ENCODE assay signal across 11 cellular contexts in the genomic region with DNA sequence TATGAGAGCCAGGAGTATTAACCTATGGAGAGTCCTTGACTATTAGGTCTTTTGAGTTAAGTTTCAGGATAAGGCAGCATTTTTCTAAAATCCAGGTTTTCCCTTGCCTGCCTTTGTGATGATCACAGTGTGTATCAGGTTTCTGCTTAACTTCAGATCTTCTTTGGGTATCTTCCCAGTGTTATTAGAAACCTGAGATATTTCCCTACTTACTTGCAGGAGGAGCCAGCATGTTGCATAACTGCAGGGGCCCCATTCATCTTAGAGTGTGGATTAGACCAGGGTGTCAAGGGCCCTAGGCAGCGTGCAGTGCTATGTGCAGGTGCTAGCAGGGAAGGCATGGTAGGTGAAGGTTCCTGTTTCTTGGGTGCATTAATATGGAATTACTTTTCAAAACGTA.
DNase-seq lines count a peak whose midpoint lies in the region; ATAC-seq and TF ChIP-seq lines count a peak whose summit lies in the region.
"Had no signal": no experiment of that assay in that cellular context is flagged by ENCODE, and none has a peak within 500 bp of the region (broad histone marks: within the 10 kb centered on the region; RNA-seq: fewer than 3 reads in every experiment).

No MANE protein-coding gene starts in this region.

- intact Hi-C loops in HCT116 (cut with micrococcal nuclease) (no loop called here), testis (cut with DNase I; ENCODE audit: low total_unique reads) (no loop called here)

- CTCF ChIA-PET in HCT116 (lab: Charles Lee) = interaction anchor here (1.0 to 1.4 kb wide), 2 partner anchors 10 to 17 kb away, joined by 3 read pairs; no protein-coding TSS in a partner anchor

- no TSS peak for BruUV-seq in HCT116 (replicated peaks; lab: Mats Ljungman, UMichigan)

- TF ChIP-seq CTCF in HCT116 (IDR thresholded peaks at IDR 0.05 in 2 of 3, conservative IDR thresholded peaks at IDR 0.05 in 1 of 3; ENCODE audit: borderline replicate concordance in 1 of 3, insufficient read depth in 1 of 3, low read depth in 2 of 3, low read length in 2 of 3) = no peak
- no peak for TF ChIP-seq CTCF in testis (IDR thresholded peaks at IDR 0.05)

- H2AK5ac ChIP-seq in mesendoderm (ENCODE audit: low read length) = no peak overlapping the region

- POLR2A ChIA-PET in HCT116 (lab: Charles Lee) = no interaction called here

- no peak for TF ChIP-seq RAD21 in HCT116 (IDR thresholded peaks at IDR 0.05; ENCODE audit: low read depth)

- no peaks in the 10 kb centered on the region for H3K9me2 ChIP-seq in HCT116 (ENCODE audit: insufficient read depth)

- H3K4me2 ChIP-seq in HCT116 (ENCODE audit: low read length) (no peak overlapping the region), mesendoderm (ENCODE audit: low read length) (no peak overlapping the region)

- H3K23ac ChIP-seq in mesendoderm (ENCODE audit: low read length) = no peak overlapping the region

- no peaks in the 10 kb centered on the region; the same call in 1 of the 2 replicates for H4K20me1 ChIP-seq in HCT116 (ENCODE audit: insufficient read depth)

- no peak overlapping the region for H4K5ac ChIP-seq in mesendoderm (ENCODE audit: low read length)

- no peak for ATAC-seq in HCT116
- ATAC-seq: activated naive CD8-positive, alpha-beta T cell treated with anti-CD3 and anti-CD28 coated beads, Interleukin-2, amount 50 U/mL, for 24 hours had no signal

- no peak overlapping the region for H2BK120ac ChIP-seq in mesendoderm (ENCODE audit: low read depth, low read length)

- H3K79me2 ChIP-seq in HCT116 (ENCODE audit: insufficient read depth, low read length) = peaks cover 62% of the 10 kb centered on the region
- H3K79me2 ChIP-seq in mesendoderm (ENCODE audit: control insufficient read depth, insufficient read depth, low read length) = peaks cover 48% of the 10 kb centered on the region

- H3K4me1 ChIP-seq in HCT116 (ENCODE audit: control insufficient read depth in 1 of 2, insufficient read depth in 2 of 2, low read length in 2 of 2) = peaks cover 17 to 26% of the 10 kb centered on the region in 2 experiments; a peak in 3 of 4 replicates
- peaks cover 34% of the 10 kb centered on the region for H3K4me1 ChIP-seq in SJCRH30
- H3K4me1 ChIP-seq in rectal smooth muscle tissue (ENCODE audit: control insufficient read depth, insufficient read depth, low read length) = peaks cover 21% of the 10 kb centered on the region
- H3K4me1 ChIP-seq in mesendoderm (ENCODE audit: control insufficient read depth, low read depth, low read length) = peaks cover 9% of the 10 kb centered on the region
- peaks cover 40% of the 10 kb centered on the region for H3K4me1 ChIP-seq in testis

- DNase-seq in HCT116 (ENCODE audit: low read depth, low spot score) (no peak), SJCRH30 (peak; percentile 41 to 59), fibroblast of the conjunctiva (ENCODE audit: low read depth) (peak; percentile 24), mesendoderm (no peak), pons (ENCODE audit: low spot score) (no peak), testis (no peak), DMS79 treated with DMSO at 0.1 percent for 48 hours (lab: John Stamatoyannopoulos, UW) (no peak)
- DNase-seq: activated naive CD8-positive, alpha-beta T cell treated with anti-CD3 and anti-CD28 coated beads, Interleukin-2, amount 50 U/mL, for 24 hours; NCI-H1092 treated with DMSO at 0.1 percent for 48 hours; T-helper 2 cell had no signal

- no peak overlapping the region for H3K18ac ChIP-seq in mesendoderm (ENCODE audit: low read length)

- no peak overlapping the region for H3K27ac ChIP-seq in HCT116 (ENCODE audit: low read depth, low read length)
- peak overlapping the region; percentile 90 for H3K27ac ChIP-seq in SJCRH30
- peak overlapping the region; percentile 56 for H3K27ac ChIP-seq in rectal smooth muscle tissue (ENCODE audit: low read depth, low read length)
- H3K27ac ChIP-seq in mesendoderm (ENCODE audit: low read depth, low read length) = no peak overlapping the region
- H3K27ac ChIP-seq in testis = peak overlapping the region in 1 of 2 donors; percentile 39

- H3K36me3 ChIP-seq in HCT116 (ENCODE audit: control insufficient read depth in 1 of 2, insufficient read depth in 2 of 2, low read length in 2 of 2) (no peaks in the 10 kb centered on the region), SJCRH30 (no peaks in the 10 kb centered on the region), rectal smooth muscle tissue (ENCODE audit: control insufficient read depth, insufficient read depth, low read length) (no peaks in the 10 kb centered on the region), mesendoderm (ENCODE audit: control insufficient read depth, insufficient read depth, low read length) (no peaks in the 10 kb centered on the region), testis (ENCODE audit: low read depth, missing control alignments) (no peaks in the 10 kb centered on the region)

- H2BK5ac ChIP-seq in mesendoderm (ENCODE audit: low read length) = no peak overlapping the region

- no peak overlapping the region for H2AFZ ChIP-seq in HCT116 (ENCODE audit: low read depth, low read length, poor library complexity, severe bottlenecking)

- TF ChIP-seq POLR2A in HCT116 (IDR thresholded peaks at IDR 0.05; ENCODE audit: borderline replicate concordance, extremely low read depth, insufficient read depth, insufficient read length) (no peak), testis (IDR thresholded peaks at IDR 0.05) (no peak)

- no peak overlapping the region for H4K8ac ChIP-seq in mesendoderm (ENCODE audit: low read depth, low read length)

- no peak overlapping the region for H3K9ac ChIP-seq in HCT116 (ENCODE audit: low read length)
- H3K9ac ChIP-seq in rectal smooth muscle tissue (ENCODE audit: low read length) = no peak overlapping the region
- no peak overlapping the region for H3K9ac ChIP-seq in mesendoderm (ENCODE audit: low read length)

- no peak overlapping the region for H3K4ac ChIP-seq in mesendoderm (ENCODE audit: low read depth, low read length)

- H3K56ac ChIP-seq in mesendoderm (ENCODE audit: low read length) = no peak overlapping the region

- no CpG with 5 or more reads among the region's 2 CpGs for WGBS in mesendoderm (ENCODE audit: extremely low coverage, insufficient coverage, low lambda C conversion rate)
- WGBS in testis, 2 donors = 46 to 64% methylated on average over 2 of the region's 2 CpGs

- RAD21 ChIA-PET in HCT116 (lab: Charles Lee; ENCODE audit: low non-redundant PET in 1 of 2, low total read pairs in 2 of 2, uncharacterized antibody in 2 of 2, unreplicated experiment in 2 of 2) = no interaction called here

- H2BK15ac ChIP-seq in mesendoderm (replicated peaks; ENCODE audit: low read depth) = no peak overlapping the region

- no peaks in the 10 kb centered on the region for H3K27me3 ChIP-seq in HCT116 (ENCODE audit: insufficient read depth, low read length)
- no peaks in the 10 kb centered on the region for H3K27me3 ChIP-seq in SJCRH30
- no peaks in the 10 kb centered on the region for H3K27me3 ChIP-seq in rectal smooth muscle tissue (ENCODE audit: control insufficient read depth, insufficient read depth, low read length)
- H3K27me3 ChIP-seq in mesendoderm (ENCODE audit: insufficient read depth, low read length, poor library complexity) = no peaks in the 10 kb centered on the region
- H3K27me3 ChIP-seq in testis = no peaks in the 10 kb centered on the region

- H3K79me1 ChIP-seq in mesendoderm (ENCODE audit: low read length) = peaks cover 21% of the 10 kb centered on the region

- H3K9me3 ChIP-seq in HCT116 (ENCODE audit: control insufficient read depth in 1 of 2, insufficient read depth in 1 of 2, low read depth in 1 of 2, low read length in 2 of 2) (no peaks in the 10 kb centered on the region), SJCRH30 (replicated peaks) (no peaks in the 10 kb centered on the region), testis (no peaks in the 10 kb centered on the region)

- H3K4me3 ChIP-seq in HCT116 (replicated peaks in 1 of 2; ENCODE audit: low read depth in 1 of 2, low read length in 2 of 2) = no peak overlapping the region
- peak overlapping the region; percentile 8; the same call in 1 of the 2 replicates for H3K4me3 ChIP-seq in SJCRH30
- H3K4me3 ChIP-seq in rectal smooth muscle tissue (ENCODE audit: low read length) = no peak overlapping the region
- H3K4me3 ChIP-seq in mesendoderm (ENCODE audit: low read length) = no peak overlapping the region
- H3K4me3 ChIP-seq in testis = no peak overlapping the region

TF ChIP-seq in HCT116, 20 proteins besides CTCF, POLR2A, EP300 and RAD21:
- TF ChIP-seq EGR1 (IDR thresholded peaks at IDR 0.05; ENCODE audit: low read depth) = no peak
- TF ChIP-seq, protein P1, sequence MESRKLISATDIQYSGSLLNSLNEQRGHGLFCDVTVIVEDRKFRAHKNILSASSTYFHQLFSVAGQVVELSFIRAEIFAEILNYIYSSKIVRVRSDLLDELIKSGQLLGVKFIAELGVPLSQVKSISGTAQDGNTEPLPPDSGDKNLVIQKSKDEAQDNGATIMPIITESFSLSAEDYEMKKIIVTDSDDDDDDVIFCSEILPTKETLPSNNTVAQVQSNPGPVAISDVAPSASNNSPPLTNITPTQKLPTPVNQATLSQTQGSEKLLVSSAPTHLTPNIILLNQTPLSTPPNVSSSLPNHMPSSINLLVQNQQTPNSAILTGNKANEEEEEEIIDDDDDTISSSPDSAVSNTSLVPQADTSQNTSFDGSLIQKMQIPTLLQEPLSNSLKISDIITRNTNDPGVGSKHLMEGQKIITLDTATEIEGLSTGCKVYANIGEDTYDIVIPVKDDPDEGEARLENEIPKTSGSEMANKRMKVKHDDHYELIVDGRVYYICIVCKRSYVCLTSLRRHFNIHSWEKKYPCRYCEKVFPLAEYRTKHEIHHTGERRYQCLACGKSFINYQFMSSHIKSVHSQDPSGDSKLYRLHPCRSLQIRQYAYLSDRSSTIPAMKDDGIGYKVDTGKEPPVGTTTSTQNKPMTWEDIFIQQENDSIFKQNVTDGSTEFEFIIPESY (IDR thresholded peaks at IDR 0.05; ENCODE audit: extremely low read depth, insufficient replicate concordance, low read length) = no peak
- TF ChIP-seq CEBPB (IDR thresholded peaks at IDR 0.05; ENCODE audit: low read depth) = peak; percentile 51; the same call in 1 of the 2 replicates

Comparison
In these comparisons a context has a peak if more than half of its experiments do, and no peak if none do; other contexts are left out.
1. DNase-seq: peak in SJCRH30 (2 of 2) and fibroblast of the conjunctiva (single experiment); none in HCT116 (single experiment), mesendoderm (single experiment), pons (single experiment), testis (single experiment) and DMS79 treated with DMSO at 0.1 percent for 48 hours (single experiment).
2. H3K27ac ChIP-seq: peak in SJCRH30 (single experiment) and rectal smooth muscle tissue (single experiment); none in HCT116 (single experiment) and mesendoderm (single experiment).